8 cellular contexts compared by ENCODE assay signal in the genomic region with DNA sequence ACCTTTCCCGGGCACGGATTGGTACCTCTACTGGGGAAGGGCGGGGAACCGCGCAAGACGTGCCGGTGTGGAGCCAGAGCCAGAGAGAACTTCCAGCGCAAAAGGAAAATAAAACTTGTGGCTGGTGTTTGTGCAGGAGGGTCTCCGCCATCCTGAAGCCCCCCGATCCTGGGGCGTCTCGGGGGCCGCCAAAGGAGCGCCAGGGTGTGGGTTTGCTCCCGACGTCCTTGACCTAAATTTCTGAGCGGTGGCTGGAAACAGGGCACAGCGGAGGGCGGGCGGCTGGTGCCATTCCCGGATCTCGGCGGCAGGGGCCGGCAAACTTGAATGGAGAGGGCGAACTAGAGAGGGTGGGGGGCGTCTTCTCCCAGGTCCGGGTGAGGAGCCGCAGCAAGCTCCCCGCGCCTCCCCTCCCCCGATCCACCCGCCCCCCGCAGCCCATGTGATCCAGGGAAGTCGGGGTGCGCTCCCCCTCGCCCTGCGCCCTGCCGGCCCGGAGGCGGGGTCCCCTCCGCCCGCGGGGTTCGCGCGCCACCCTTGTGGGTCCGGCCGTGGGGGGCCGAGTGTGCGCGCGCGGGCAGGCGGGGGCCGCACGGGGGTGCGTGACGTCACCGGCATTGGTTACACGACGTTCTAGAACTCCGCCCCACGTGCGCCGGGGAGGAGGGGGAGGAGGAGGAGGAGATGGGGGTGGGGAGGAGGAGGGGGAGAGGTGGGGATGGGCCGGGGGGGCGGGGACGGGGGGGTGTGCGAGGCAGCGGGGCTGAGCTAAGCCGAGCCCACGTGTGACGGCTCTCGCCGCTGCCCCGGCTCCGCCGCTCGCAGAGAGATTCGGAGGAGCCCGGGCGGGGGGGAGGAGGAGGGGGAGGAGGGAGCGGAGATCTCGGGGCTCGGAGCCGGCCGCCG. TPM values are rescaled to one million over a fixed set of nuclear protein-coding genes. Genes with fewer than 3 reads are reported as not detected.
DNase-seq lines count a peak whose midpoint lies in the region; ATAC-seq and TF ChIP-seq lines count a peak whose summit lies in the region.

A gene (plus strand): TSS at position 748 of the 906 bp plus-strand sequence. CDS start 220 bp downstream, outside the sequence.

- H3K9me3 Mint-ChIP-seq in activated CD4-positive, alpha-beta memory T cell treated with anti-CD3 and anti-CD28 coated beads, Interleukin-2, amount 10 ng/mL, durations not matched to agents 7 days and 5 days: no peaks in the 10 kb centered on the region

- H3K36me3 Mint-ChIP-seq in activated CD4-positive, alpha-beta memory T cell treated with anti-CD3 and anti-CD28 coated beads, Interleukin-2, amount 10 ng/mL, durations not matched to agents 7 days and 5 days (ENCODE audit: low read depth): peaks cover 31% of the 10 kb centered on the region

- H3K27ac Mint-ChIP-seq in activated CD4-positive, alpha-beta memory T cell treated with anti-CD3 and anti-CD28 coated beads, Interleukin-2, amount 10 ng/mL, durations not matched to agents 7 days and 5 days: peak within 1 kb of the TSS; percentile 87

- no peak within 1 kb of the TSS for H3K27ac ChIP-seq in AG04450 (ENCODE audit: low read depth, low read length)
- peak within 1 kb of the TSS; percentile 85 to 94 (median 92) for H3K27ac ChIP-seq in right lobe of liver

- H3K36me3 ChIP-seq in right lobe of liver: no peaks in the 10 kb centered on the region

- peak; percentile 54 for DNase-seq in AG04450 (ENCODE audit: low read depth, low spot score)
- peak; percentile 91 for DNase-seq in NCI-H748 (lab: John Stamatoyannopoulos, UW; ENCODE audit: unreplicated experiment)
- DNase-seq in activated CD4-positive, alpha-beta memory T cell treated with anti-CD3 and anti-CD28 coated beads, Interleukin-2, amount 10 ng/mL, durations not matched to agents 7 days and 5 days: peak; percentile 91
- peak; percentile 48 to 83 for DNase-seq in dermis microvascular lymphatic vessel endothelial cell (ENCODE audit: low read depth in 2 of 2)
- DNase-seq in right lobe of liver: peak; percentile 94 to 95 (median 94)
- DNase-seq in stimulated activated CD4-positive, alpha-beta T cell treated with anti-CD3 and anti-CD28 coated beads, Interleukin-4, amount 100 ng/mL, for 1 hour: peak; percentile 91

- POLR2A ChIA-PET in AG04450 (lab: Yijun Ruan, JAX): no interaction called here
- POLR2A ChIA-PET in activated CD4-positive, alpha-beta memory T cell treated with anti-CD3 and anti-CD28 coated beads, Interleukin-2, amount 10 ng/mL, durations not matched to agents 7 days and 5 days (lab: Charles Lee): interaction anchor here (0.6 to 3.0 kb wide), 4 partner anchors 16 to 438 kb away, joined by 3 to 21 read pairs (median 6); no protein-coding TSS in a partner anchor

- peak within 1 kb of the TSS; percentile 71 for H3K4me3 ChIP-seq in AG04450 (ENCODE audit: low read depth, low read length)
- peak within 1 kb of the TSS; percentile 74 to 76 (median 76) for H3K4me3 ChIP-seq in right lobe of liver

- H3K27me3 Mint-ChIP-seq in activated CD4-positive, alpha-beta memory T cell treated with anti-CD3 and anti-CD28 coated beads, Interleukin-2, amount 10 ng/mL, durations not matched to agents 7 days and 5 days: peaks cover 6% of the 10 kb centered on the region

- H3K4me1 Mint-ChIP-seq in activated CD4-positive, alpha-beta memory T cell treated with anti-CD3 and anti-CD28 coated beads, Interleukin-2, amount 10 ng/mL, durations not matched to agents 7 days and 5 days: peaks cover 49% of the 10 kb centered on the region

- WGBS in right lobe of liver (ENCODE audit: insufficient coverage, low coverage, low lambda C conversion rate, missing lambda C conversion rate): under 1% methylated on average over 40 of the region's 88 CpGs

- no peaks in the 10 kb centered on the region; the same call in 1 of the 2 replicates for H3K9me3 ChIP-seq in AG04450 (ENCODE audit: control insufficient read depth, insufficient read depth, low read length)
- H3K9me3 ChIP-seq in right lobe of liver: no peaks in the 10 kb centered on the region

- CTCF ChIA-PET in AG04450 (lab: Charles Lee): interaction anchor here (1.0 to 1.5 kb wide), 2 partner anchors 13 to 115 kb away, joined by 4 to 5 read pairs; no protein-coding TSS in a partner anchor
- CTCF ChIA-PET in activated CD4-positive, alpha-beta memory T cell treated with anti-CD3 and anti-CD28 coated beads, Interleukin-2, amount 10 ng/mL, durations not matched to agents 7 days and 5 days (lab: Charles Lee): interaction anchor here (0.5 to 0.9 kb wide), 3 partner anchors 98 to 435 kb away, joined by 3 to 6 read pairs (median 3); no protein-coding TSS in a partner anchor

- no peak for TF ChIP-seq POLR2A in right lobe of liver (IDR thresholded peaks at IDR 0.05)

- intact Hi-C loops in right lobe of liver (cut with DNase I): no loop called here

- H3K27me3 ChIP-seq in AG04450 (ENCODE audit: control insufficient read depth, insufficient read depth, low read length): no peaks in the 10 kb centered on the region
- H3K27me3 ChIP-seq in right lobe of liver: no peaks in the 10 kb centered on the region

- ATAC-seq in GM19043 (IDR thresholded peaks at IDR 0.05; ENCODE audit: low read depth, unreplicated experiment): peak; percentile 53
- peak; percentile 59 for ATAC-seq in HG03354 (IDR thresholded peaks at IDR 0.05; ENCODE audit: poor library complexity, severe bottlenecking, unreplicated experiment)
- peak; percentile 89 to 92 (median 90) for ATAC-seq in right lobe of liver

- peak within 1 kb of the TSS; percentile 86 for H3K4me3 Mint-ChIP-seq in activated CD4-positive, alpha-beta memory T cell treated with anti-CD3 and anti-CD28 coated beads, Interleukin-2, amount 10 ng/mL, durations not matched to agents 7 days and 5 days

- H3K4me1 ChIP-seq in right lobe of liver: no peaks in the 10 kb centered on the region

- TF ChIP-seq CTCF in AG04450 (IDR thresholded peaks at IDR 0.05; ENCODE audit: low read depth, low read length) (no peak), right lobe of liver (IDR thresholded peaks at IDR 0.05) (no peak)

RNA-seq across cellular contexts. Expression of the gene that starts here (rescaled TPM):
- polyA plus RNA-seq in AG04450 (2011; rRNA removed): 24.4 and 26.2 TPM in 2 replicates
- 37.4 and 40.7 TPM in 2 replicates for polyA minus RNA-seq in AG04450 (2011; rRNA and poly(A)+ RNA removed)
- total RNA-seq in activated CD4-positive, alpha-beta memory T cell treated with anti-CD3 and anti-CD28 coated beads, Interleukin-2, amount 10 ng/mL, durations not matched to agents 7 days and 5 days: 100 to 1,000 TPM; 107 to 111 TPM
- 7.3 and 7.4 TPM in 2 replicates for total RNA-seq in dermis microvascular lymphatic vessel endothelial cell
- total RNA-seq in right lobe of liver: 10 to 100 TPM; 12.0 to 22.6 (median 19.4) TPM

Comparison
In these comparisons a context has a peak if more than half of its experiments do, and no peak if none do; other contexts are left out.
1. RNA of the gene that starts here (total RNA-seq): 107 to 111 TPM in activated CD4-positive, alpha-beta memory T cell treated with anti-CD3 and anti-CD28 coated beads, Interleukin-2, amount 10 ng/mL, durations not matched to agents 7 days and 5 days; 12.0 to 22.6 TPM in right lobe of liver and 7.3 to 7.4 TPM in dermis microvascular lymphatic vessel endothelial cell; every median in the first group is over 4 times any median in the second.
2. Peak in every context shown above with its lines, with median percentiles within 50 percentile points of each other: DNase-seq and ATAC-seq.